ENCODE assay signal across 11 cellular contexts in the genomic region with DNA sequence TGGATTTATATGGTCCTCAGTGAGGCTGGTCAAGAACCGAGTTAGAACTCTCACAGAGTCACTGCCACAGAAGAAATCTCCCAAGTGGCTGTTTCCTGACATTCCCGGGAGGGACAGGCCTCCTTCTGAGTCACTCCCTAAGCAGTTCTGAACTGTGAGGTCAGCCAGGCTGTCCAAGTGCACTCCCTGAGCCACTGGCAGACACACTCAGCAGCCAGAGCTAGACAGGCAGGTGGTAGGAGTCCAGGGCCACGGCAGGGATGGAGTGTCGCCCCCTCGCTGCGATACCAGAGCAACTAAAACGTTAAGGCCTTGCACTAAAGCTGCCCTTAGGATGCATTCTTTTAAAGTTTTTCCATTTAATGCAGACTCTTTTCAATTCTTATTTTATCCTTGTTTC. TPM values are rescaled to one million over a fixed set of nuclear protein-coding genes. Genes with fewer than 3 reads are reported as not detected.
A peak's percentile ranks its signal among the peaks of the same experiment; 100 is the strongest.
DNase-seq lines count a peak whose midpoint lies in the region; ATAC-seq, FAIRE-seq and TF ChIP-seq lines count a peak whose summit lies in the region.
"Had no signal": no experiment of that assay in that cellular context is flagged by ENCODE, and none has a peak within 500 bp of the region (broad histone marks: within the 10 kb centered on the region; RNA-seq: fewer than 3 reads in every experiment).

No MANE protein-coding gene starts in this region.

- H3K4me1 Mint-ChIP-seq in osteocyte (ENCODE audit: unreplicated experiment): peaks cover 39% of the 10 kb centered on the region
- peaks cover 18 to 37% (median 36%) of the 10 kb centered on the region in 3 donors for H3K4me1 Mint-ChIP-seq in CD8-positive, alpha-beta memory T cell

- TF ChIP-seq CTCF in D721Med (IDR thresholded peaks at IDR 0.05; ENCODE audit: insufficient read depth, missing control alignments): peak; percentile 0
- TF ChIP-seq CTCF in Peyer's patch (IDR thresholded peaks at IDR 0.05): peak in 3 of 6 experiments; percentile 32 to 48 (median 47)
- TF ChIP-seq CTCF in osteocyte (IDR thresholded peaks at IDR 0.05): peak; percentile 49

- H3K36me3 Mint-ChIP-seq in osteocyte (ENCODE audit: unreplicated experiment): no peaks in the 10 kb centered on the region
- peaks cover 0 to 2% (median 0%) of the 10 kb centered on the region in 3 donors for H3K36me3 Mint-ChIP-seq in CD8-positive, alpha-beta memory T cell

- FAIRE-seq in D721Med (lab: Jason Lieb, UNC): no peak
- FAIRE-seq in GM19239 (lab: Jason Lieb, UNC): no peak

- no peaks in the 10 kb centered on the region for H3K9me3 Mint-ChIP-seq in osteocyte (ENCODE audit: unreplicated experiment)
- H3K9me3 Mint-ChIP-seq in CD8-positive, alpha-beta memory T cell: no peaks in the 10 kb centered on the region

- H3K4me3 ChIP-seq in Peyer's patch: no peak overlapping the region
- no peak overlapping the region for H3K4me3 ChIP-seq in CD8-positive, alpha-beta memory T cell (ENCODE audit: low read length)

- H3K27ac ChIP-seq in Peyer's patch: peak overlapping the region in 1 of 4 donors; percentile 8
- H3K27ac ChIP-seq in CD8-positive, alpha-beta memory T cell (ENCODE audit: low read depth, low read length): no peak overlapping the region

- H3K27ac Mint-ChIP-seq in osteocyte (ENCODE audit: unreplicated experiment): peak overlapping the region; percentile 28
- peak overlapping the region in 2 of 8 donors; percentile 28 to 64 for H3K27ac Mint-ChIP-seq in CD8-positive, alpha-beta memory T cell

- no peaks in the 10 kb centered on the region for H3K27me3 Mint-ChIP-seq in osteocyte (ENCODE audit: unreplicated experiment)
- peaks cover 0 to 1% of the 10 kb centered on the region in 2 donors for H3K27me3 Mint-ChIP-seq in CD8-positive, alpha-beta memory T cell

- TF ChIP-seq POLR2A in Peyer's patch (IDR thresholded peaks at IDR 0.05): no peak

- H3K4me3 Mint-ChIP-seq in osteocyte (ENCODE audit: unreplicated experiment): no peak overlapping the region
- H3K4me3 Mint-ChIP-seq in CD8-positive, alpha-beta memory T cell: no peak overlapping the region

- peaks cover 0 to 4% (median 0%) of the 10 kb centered on the region in 4 donors for H3K4me1 ChIP-seq in Peyer's patch
- H3K4me1 ChIP-seq in CD8-positive, alpha-beta memory T cell (ENCODE audit: insufficient read depth, low read length): peaks cover 9% of the 10 kb centered on the region

- ATAC-seq in esophagus mucosa (peak; percentile 73), HG03045 (IDR thresholded peaks at IDR 0.05; ENCODE audit: unreplicated experiment) (no peak)
- ATAC-seq: left lobe of liver had no signal

- DNase-seq in D721Med (ENCODE audit: insufficient read length, low spot score) (no peak), Peyer's patch (peak in 2 of 3 donors; percentile 64 to 71), osteocyte (ENCODE audit: extremely low spot score, unreplicated experiment) (no peak), GM19239 (ENCODE audit: insufficient read length, low spot score) (no peak), NCI-H82 treated with DMSO at 0.1 percent for 48 hours (lab: John Stamatoyannopoulos, UW; ENCODE audit: unreplicated experiment) (no peak)
- DNase-seq in CD8-positive, alpha-beta memory T cell: no peak
- DNase-seq: GF-D8, NCI-H524 treated with DMSO at 0.1 percent for 48 hours had no signal

- H3K27me3 ChIP-seq in Peyer's patch: no peaks in the 10 kb centered on the region
- no peaks in the 10 kb centered on the region for H3K27me3 ChIP-seq in CD8-positive, alpha-beta memory T cell (ENCODE audit: insufficient read depth, low read length, poor library complexity, severe bottlenecking)

- H3K9me3 ChIP-seq in Peyer's patch: no peaks in the 10 kb centered on the region
- H3K9me3 ChIP-seq in CD8-positive, alpha-beta memory T cell (ENCODE audit: low read length): no peaks in the 10 kb centered on the region

- POLR2A ChIA-PET in CD8-positive, alpha-beta memory T cell (lab: Charles Lee): no interaction called here

- CTCF ChIA-PET in CD8-positive, alpha-beta memory T cell (lab: Charles Lee): no interaction called here

- no peaks in the 10 kb centered on the region for H3K36me3 ChIP-seq in Peyer's patch
- no peaks in the 10 kb centered on the region for H3K36me3 ChIP-seq in CD8-positive, alpha-beta memory T cell (ENCODE audit: insufficient read depth, low read length)

RNA-seq across cellular contexts. Expression of a gene that starts 3.4 kb away (rescaled TPM):
- total RNA-seq in Peyer's patch (not detected), esophagus mucosa (not detected), osteocyte (not detected in 2 replicates)
- 1 to 10 TPM; 6.4 to 6.8 TPM for total RNA-seq in CD8-positive, alpha-beta memory T cell
- not detected for polyA plus RNA-seq in CD8-positive, alpha-beta memory T cell
- total RNA-seq: left lobe of liver had no signal

RNA-seq across cellular contexts. Expression of a gene that starts 19.2 kb away (rescaled TPM):
- total RNA-seq in Peyer's patch (not detected), esophagus mucosa (not detected), osteocyte (not detected in 2 replicates)
- 10 to 100 TPM; 65.3 to 69.0 TPM for total RNA-seq in CD8-positive, alpha-beta memory T cell
- polyA plus RNA-seq in CD8-positive, alpha-beta memory T cell: not detected
- total RNA-seq: left lobe of liver had no signal

Comparison
In these comparisons a context has a peak if more than half of its experiments do, and no peak if none do; other contexts are left out.
1. DNase-seq: peak in Peyer's patch (2 of 3); none in D721Med (single experiment), osteocyte (single experiment), CD8-positive, alpha-beta memory T cell (0 of 5), GM19239 (single experiment) and NCI-H82 treated with DMSO at 0.1 percent for 48 hours (single experiment).
2. RNA of a gene that starts 19.2 kb away (total RNA-seq): 65.3 to 69.0 TPM in CD8-positive, alpha-beta memory T cell; not detected in osteocyte, not detected in Peyer's patch and not detected in esophagus mucosa (single experiment); every median in the first group is over 10 times any median in the second.